Comparison of ENCODE assay signal across 8 cellular contexts in genomic region chr6:41547799-41548097, GRCh38. TPM values are rescaled to one million over a fixed set of nuclear protein-coding genes. Genes with fewer than 3 reads are reported as not detected.
DNase-seq lines count a peak whose midpoint lies in the region; ATAC-seq and TF ChIP-seq lines count a peak whose summit lies in the region.

No MANE protein-coding gene starts in this region.

- H3K4me1 Mint-ChIP-seq in HFFc6 (ENCODE audit: low read depth) (peaks cover 14% of the 10 kb centered on the region), immature natural killer cell (peaks cover 46 to 51% of the 10 kb centered on the region in 2 donors)
- H3K4me1 Mint-ChIP-seq in activated naive CD8-positive, alpha-beta T cell treated with anti-CD3 and anti-CD28 coated beads, Interleukin-2, amount 10 ng/mL, durations not matched to agents 7 days and 5 days: peaks cover 12% of the 10 kb centered on the region
- H3K4me1 Mint-ChIP-seq in stimulated activated memory B cell treated with anti-CD40 and anti-IgM and Interleukin-4, amounts not matched to agents 10 μg/mL and 1 μg/mL and 100 μg/mL, for 72 hours: peaks cover 55% of the 10 kb centered on the region

- POLR2A ChIA-PET in activated naive CD8-positive, alpha-beta T cell treated with anti-CD3 and anti-CD28 coated beads, Interleukin-2, amount 10 ng/mL, durations not matched to agents 7 days and 5 days (lab: Charles Lee): interaction anchor here (1.5 to 2.1 kb wide), 2 partner anchors 16 to 187 kb away, joined by 3 to 4 read pairs; no protein-coding TSS in a partner anchor

- H3K9me3 Mint-ChIP-seq in HFFc6: no peaks in the 10 kb centered on the region
- H3K9me3 Mint-ChIP-seq in activated naive CD8-positive, alpha-beta T cell treated with anti-CD3 and anti-CD28 coated beads, Interleukin-2, amount 10 ng/mL, durations not matched to agents 7 days and 5 days: no peaks in the 10 kb centered on the region
- no peaks in the 10 kb centered on the region for H3K9me3 Mint-ChIP-seq in immature natural killer cell
- H3K9me3 Mint-ChIP-seq in stimulated activated memory B cell treated with anti-CD40 and anti-IgM and Interleukin-4, amounts not matched to agents 10 μg/mL and 1 μg/mL and 100 μg/mL, for 72 hours: no peaks in the 10 kb centered on the region

- no peak for DNase-seq in HFFc6
- DNase-seq in activated naive CD8-positive, alpha-beta T cell treated with anti-CD3 and anti-CD28 coated beads, Interleukin-2, amount 10 ng/mL, durations not matched to agents 7 days and 5 days: no peak
- DNase-seq in immature natural killer cell: no peak
- no peak for DNase-seq in islet precursor cell
- DNase-seq in stimulated activated CD4-positive, alpha-beta T cell treated with anti-CD3 and anti-CD28 coated beads, Interleukin-12 subunit alpha, Interleukin-12 subunit beta, amount 100 ng/mL, for 4 hours: no peak
- DNase-seq in activated CD8-positive, alpha-beta memory T cell treated with anti-CD3 and anti-CD28 coated beads, Interleukin-2, amount 50 U/mL, for 48 hours: no peak
- no peak for DNase-seq in pons (ENCODE audit: low spot score)

- H3K4me3 Mint-ChIP-seq in HFFc6: peak overlapping the region; percentile 95
- peak overlapping the region; percentile 86 for H3K4me3 Mint-ChIP-seq in activated naive CD8-positive, alpha-beta T cell treated with anti-CD3 and anti-CD28 coated beads, Interleukin-2, amount 10 ng/mL, durations not matched to agents 7 days and 5 days
- peak overlapping the region; percentile 92 to 96 (median 94) for H3K4me3 Mint-ChIP-seq in immature natural killer cell
- peak overlapping the region; percentile 92 for H3K4me3 Mint-ChIP-seq in stimulated activated memory B cell treated with anti-CD40 and anti-IgM and Interleukin-4, amounts not matched to agents 10 μg/mL and 1 μg/mL and 100 μg/mL, for 72 hours

- ATAC-seq in activated naive CD8-positive, alpha-beta T cell treated with anti-CD3 and anti-CD28 coated beads, Interleukin-2, amount 10 ng/mL, durations not matched to agents 7 days and 5 days (ENCODE audit: low read depth): no peak
- ATAC-seq in stimulated activated memory B cell treated with anti-CD40 and anti-IgM and Interleukin-4, amounts not matched to agents 10 μg/mL and 1 μg/mL and 100 μg/mL, for 72 hours: no peak

- H3K27me3 Mint-ChIP-seq in HFFc6 (ENCODE audit: insufficient read depth): peaks cover 3% of the 10 kb centered on the region
- peaks cover 59% of the 10 kb centered on the region for H3K27me3 Mint-ChIP-seq in activated naive CD8-positive, alpha-beta T cell treated with anti-CD3 and anti-CD28 coated beads, Interleukin-2, amount 10 ng/mL, durations not matched to agents 7 days and 5 days
- peaks cover 8 to 22% (median 10%) of the 10 kb centered on the region in 3 donors for H3K27me3 Mint-ChIP-seq in immature natural killer cell (ENCODE audit: low read depth in 3 of 3)
- H3K27me3 Mint-ChIP-seq in stimulated activated memory B cell treated with anti-CD40 and anti-IgM and Interleukin-4, amounts not matched to agents 10 μg/mL and 1 μg/mL and 100 μg/mL, for 72 hours: no peaks in the 10 kb centered on the region

- H3K36me3 Mint-ChIP-seq in HFFc6 (ENCODE audit: low read depth) (0 out of 2 replicates have a peak, but pooled peaks cover 4% of the 10 kb centered on the region), immature natural killer cell (peaks cover 4 to 12% (median 6%) of the 10 kb centered on the region in 3 donors)
- H3K36me3 Mint-ChIP-seq in activated naive CD8-positive, alpha-beta T cell treated with anti-CD3 and anti-CD28 coated beads, Interleukin-2, amount 10 ng/mL, durations not matched to agents 7 days and 5 days: peaks cover 1% of the 10 kb centered on the region
- H3K36me3 Mint-ChIP-seq in stimulated activated memory B cell treated with anti-CD40 and anti-IgM and Interleukin-4, amounts not matched to agents 10 μg/mL and 1 μg/mL and 100 μg/mL, for 72 hours: peaks cover 14% of the 10 kb centered on the region

- no peak for TF ChIP-seq CTCF in HFFc6 (IDR thresholded peaks at IDR 0.05)

- H3K27ac Mint-ChIP-seq in HFFc6: no peak overlapping the region
- no peak overlapping the region for H3K27ac Mint-ChIP-seq in activated naive CD8-positive, alpha-beta T cell treated with anti-CD3 and anti-CD28 coated beads, Interleukin-2, amount 10 ng/mL, durations not matched to agents 7 days and 5 days
- peak overlapping the region in 2 of 6 donors; percentile 82 to 92 for H3K27ac Mint-ChIP-seq in immature natural killer cell
- H3K27ac Mint-ChIP-seq in stimulated activated memory B cell treated with anti-CD40 and anti-IgM and Interleukin-4, amounts not matched to agents 10 μg/mL and 1 μg/mL and 100 μg/mL, for 72 hours: peak overlapping the region; percentile 54

RNA-seq across cellular contexts. Expression of gene FOXP4, which starts 1.6 kb away (rescaled TPM):
- 10 to 100 TPM; 17.9 to 24.4 (median 24.0) TPM for total RNA-seq in HFFc6 (2021; fragmentation: NEBNext Ultra II Directional; extraction: Animal tissue kit (Norgen Biotek cat#: 25700))
- total RNA-seq in activated naive CD8-positive, alpha-beta T cell treated with anti-CD3 and anti-CD28 coated beads, Interleukin-2, amount 10 ng/mL, durations not matched to agents 7 days and 5 days: 1 to 10 TPM; 7.5 to 8.8 TPM
- under 1 TPM; 0.10 to 0.73 (median 0.68) TPM for polyA plus RNA-seq in immature natural killer cell
